ENCODE assay signal across 8 cellular contexts in genomic region chr19:21328885-21329605, GRCh38. TPM values are rescaled to one million over a fixed set of nuclear protein-coding genes. Genes with fewer than 3 reads are reported as not detected.
DNase-seq lines count a peak whose midpoint lies in the region; ATAC-seq and TF ChIP-seq lines count a peak whose summit lies in the region.

Gene ZNF708, minus strand, starts transcription at chr19:21329410. Its CDS starts 198 bp downstream, at chr19:21329212.

- peak; percentile 100 for ATAC-seq in HG02642 (IDR thresholded peaks at IDR 0.05; ENCODE audit: poor library complexity, unreplicated experiment)
- ATAC-seq in activated naive CD8-positive, alpha-beta T cell treated with anti-CD3 and anti-CD28 coated beads, Interleukin-2, amount 50 U/mL, for 24 hours, result peak; percentile 100

- peak within 1 kb of the TSS; percentile 97 for H3K27ac Mint-ChIP-seq in activated naive CD8-positive, alpha-beta T cell treated with anti-CD3 and anti-CD28 coated beads, Interleukin-2, amount 50 U/mL, for 24 hours
- peak within 1 kb of the TSS; percentile 99 for H3K27ac Mint-ChIP-seq in type B pancreatic cell

- TF ChIP-seq CTCF in GM10266 (IDR thresholded peaks at IDR 0.05; ENCODE audit: control insufficient read depth, insufficient read depth, low read depth, missing control alignments), result no peak
- TF ChIP-seq CTCF in type B pancreatic cell (conservative IDR thresholded peaks at IDR 0.05), result no peak

- H3K9me3 Mint-ChIP-seq in activated naive CD8-positive, alpha-beta T cell treated with anti-CD3 and anti-CD28 coated beads, Interleukin-2, amount 50 U/mL, for 24 hours, result peaks cover 21% of the 10 kb centered on the region
- peaks cover 9% of the 10 kb centered on the region for H3K9me3 Mint-ChIP-seq in type B pancreatic cell

- no peaks in the 10 kb centered on the region for H3K27me3 Mint-ChIP-seq in activated naive CD8-positive, alpha-beta T cell treated with anti-CD3 and anti-CD28 coated beads, Interleukin-2, amount 50 U/mL, for 24 hours
- H3K27me3 Mint-ChIP-seq in type B pancreatic cell, result no peaks in the 10 kb centered on the region

- H3K4me1 Mint-ChIP-seq in activated naive CD8-positive, alpha-beta T cell treated with anti-CD3 and anti-CD28 coated beads, Interleukin-2, amount 50 U/mL, for 24 hours, result peaks cover 36% of the 10 kb centered on the region
- peaks cover 8% of the 10 kb centered on the region for H3K4me1 Mint-ChIP-seq in type B pancreatic cell (ENCODE audit: unreplicated experiment)

- intact Hi-C loops in cardiac septum (cut with DNase I), result loop anchor here (10.0 kb wide), 1 partner anchor 176 kb away; the partner anchor contains the start of gene ZNF429

- peak within 1 kb of the TSS; percentile 92 for H3K4me3 Mint-ChIP-seq in activated naive CD8-positive, alpha-beta T cell treated with anti-CD3 and anti-CD28 coated beads, Interleukin-2, amount 50 U/mL, for 24 hours
- H3K4me3 Mint-ChIP-seq in type B pancreatic cell, result peak within 1 kb of the TSS; percentile 99

- peak; percentile 84 for DNase-seq in GM10266 (ENCODE audit: extremely low spot score)
- peak; percentile 83 for DNase-seq in NCI-H128 (lab: John Stamatoyannopoulos, UW; ENCODE audit: unreplicated experiment)
- DNase-seq in SW480 (ENCODE audit: low spot score), result peak; percentile 84
- DNase-seq in activated naive CD8-positive, alpha-beta T cell treated with anti-CD3 and anti-CD28 coated beads, Interleukin-2, amount 50 U/mL, for 24 hours, result peak; percentile 76
- DNase-seq in cardiac septum (ENCODE audit: low spot score), result peak; percentile 95
- DNase-seq in pons (ENCODE audit: low spot score), result peak; percentile 99
- peak; percentile 85 for DNase-seq in type B pancreatic cell (ENCODE audit: extremely low spot score, unreplicated experiment)

- H3K36me3 Mint-ChIP-seq in activated naive CD8-positive, alpha-beta T cell treated with anti-CD3 and anti-CD28 coated beads, Interleukin-2, amount 50 U/mL, for 24 hours (ENCODE audit: low read depth), result peaks cover 38% of the 10 kb centered on the region
- H3K36me3 Mint-ChIP-seq in type B pancreatic cell, result peaks cover 23% of the 10 kb centered on the region

RNA-seq across cellular contexts. Expression of gene ZNF708, which starts in this region (rescaled TPM):
- 6.8 TPM for total RNA-seq in cardiac septum
- total RNA-seq in type B pancreatic cell (ENCODE audit: low replicate concordance), result 14.8 and 17.0 TPM in 2 replicates

Comparison
In these comparisons a context has a peak if more than half of its experiments do, and no peak if none do; other contexts are left out.
1. Peak in every context shown above with its lines: DNase-seq and ATAC-seq.